Comparison of ENCODE assay signal across 8 cellular contexts in the genomic region with DNA sequence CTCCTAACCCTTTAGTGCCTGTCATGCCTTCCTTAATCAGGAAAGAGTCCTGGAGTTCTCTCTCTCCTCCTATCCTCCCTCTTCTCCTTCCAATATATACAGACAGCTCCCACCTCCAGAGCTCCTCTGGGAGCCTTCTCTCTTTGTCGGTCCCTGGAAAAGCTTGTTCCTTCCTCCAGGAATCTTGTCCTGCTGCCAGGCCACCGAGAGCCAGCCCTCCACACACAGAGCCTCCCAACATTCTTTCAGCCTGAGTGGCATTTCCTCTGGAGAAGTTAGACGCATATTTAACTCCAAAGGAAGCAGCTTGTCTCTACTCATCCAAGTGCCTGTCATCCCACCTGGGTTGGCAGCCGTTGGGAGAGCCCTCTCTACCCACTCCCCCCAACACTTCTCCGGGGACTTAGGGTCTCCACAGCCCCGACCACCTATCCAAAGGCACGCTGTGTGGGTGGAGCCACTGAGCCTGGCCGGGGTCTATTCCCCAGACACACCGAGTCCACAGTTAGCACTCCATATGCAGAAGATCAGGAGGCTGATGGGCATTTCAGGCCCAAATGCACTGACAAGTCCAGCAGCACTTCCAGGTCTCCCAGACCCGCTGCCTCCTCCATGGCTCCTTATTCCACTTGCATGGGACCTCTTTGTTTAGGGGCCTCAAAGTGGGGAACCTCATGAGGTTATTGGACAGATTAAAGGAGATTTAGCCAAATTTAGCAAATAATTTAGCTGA. TPM values are rescaled to one million over a fixed set of nuclear protein-coding genes. Genes with fewer than 3 reads are reported as not detected.
A peak's percentile ranks its signal among the peaks of the same experiment; 100 is the strongest.
DNase-seq lines count a peak whose midpoint lies in the region; ATAC-seq, FAIRE-seq and TF ChIP-seq lines count a peak whose summit lies in the region.

No MANE protein-coding gene starts in this region.

- WGBS in ovary, 3 donors = 18 to 23% (median 22%) methylated on average over 10 of the region's 10 CpGs

- no peaks in the 10 kb centered on the region for H3K36me3 ChIP-seq in SK-N-MC (ENCODE audit: insufficient read depth, low read length)
- no peaks in the 10 kb centered on the region for H3K36me3 ChIP-seq in ovary

- no peak for TF ChIP-seq EP300 in ovary (IDR thresholded peaks at IDR 0.05)

- ATAC-seq in HG03432 (IDR thresholded peaks at IDR 0.05; ENCODE audit: unreplicated experiment) = no peak

- H3K4me1 ChIP-seq in ovary (ENCODE audit: insufficient read depth) = peaks cover 38% of the 10 kb centered on the region

- TF ChIP-seq POLR2A in ovary (IDR thresholded peaks at IDR 0.05) (no peak), GM12891 (IDR thresholded peaks at IDR 0.05; ENCODE audit: low read depth, low read length) (no peak)

- peak overlapping the region; percentile 19 for H3K4me3 ChIP-seq in SK-N-MC
- no peak overlapping the region for H3K4me3 ChIP-seq in fibroblast of the aortic adventitia (ENCODE audit: low read depth, low read length)
- no peak overlapping the region for H3K4me3 ChIP-seq in ovary

- DNase-seq in DMS 273 (lab: John Stamatoyannopoulos, UW; ENCODE audit: unreplicated experiment) (peak; percentile 66), SK-N-MC (ENCODE audit: low read depth, low spot score) (no peak), fibroblast of the aortic adventitia (ENCODE audit: low read depth) (peak; percentile 93), ovary (peak; percentile 65 to 80 (median 75)), GM12891 (ENCODE audit: insufficient read length, low spot score) (no peak)
- DNase-seq in activated naive CD4-positive, alpha-beta T cell treated with Interleukin-2 at 50 U/mL for 16 hours = no peak
- DNase-seq in activated CD4-positive, alpha-beta T cell treated with anti-CD3 and anti-CD28 coated beads, Interleukin-2, amount 50 U/mL, for 1 hour = no peak

- intact Hi-C loops in ovary (cut with DNase I) = no loop called here

- H3K9me3 ChIP-seq in SK-N-MC (ENCODE audit: low read depth, low read length) (no peaks in the 10 kb centered on the region), ovary (no peaks in the 10 kb centered on the region)

- FAIRE-seq in GM12891 (lab: Jason Lieb, UNC) = no peak

- no peak for TF ChIP-seq CTCF in fibroblast of the aortic adventitia (IDR thresholded peaks at IDR 0.05; ENCODE audit: insufficient read depth, low read length)
- TF ChIP-seq CTCF in ovary (IDR thresholded peaks at IDR 0.05) = no peak

- H3K9ac ChIP-seq in SK-N-MC (ENCODE audit: insufficient read length) = no peak overlapping the region

- peak overlapping the region; percentile 40; the same call in 1 of the 2 replicates for H3K27ac ChIP-seq in SK-N-MC
- peak overlapping the region in 1 of 2 donors; percentile 2 for H3K27ac ChIP-seq in ovary

- H3K27me3 ChIP-seq in ovary = no peaks in the 10 kb centered on the region

TF ChIP-seq in GM12891, 5 proteins besides CTCF, POLR2A, EP300 and RAD21:
- TF ChIP-seq TAF1 (IDR thresholded peaks at IDR 0.05; ENCODE audit: low read depth, low read length) (no peak), POLR2AphosphoS5 (IDR thresholded peaks at IDR 0.05; ENCODE audit: low read depth, low read length) (no peak), SPI1 (IDR thresholded peaks at IDR 0.05; ENCODE audit: low read depth, low read length) (no peak), POU2F2 (IDR thresholded peaks at IDR 0.05; ENCODE audit: low read depth, low read length) (no peak), PAX5 (IDR thresholded peaks at IDR 0.05; ENCODE audit: insufficient read depth, low read length, severe bottlenecking) (no peak)

RNA-seq across cellular contexts. Expression of a gene that starts 31.1 kb away (rescaled TPM):
- 94.3 and 334 TPM in 2 replicates for total RNA-seq in fibroblast of the aortic adventitia (ENCODE audit: low replicate concordance)
- total RNA-seq in ovary = 100 to 1,000 TPM in 1 of 7 donors, 10 to 100 TPM in 6; 33.9 to 102 (median 62.8) TPM
- 100 to 1,000 TPM in 1 of 2 donors, 10 to 100 TPM in 1; 43.5 to 255 TPM for polyA plus RNA-seq in ovary
- 0.23 TPM for polyA plus RNA-seq in GM12891 (2012; ENCODE audit: low read depth, missing spikeins)

Comparison
In these comparisons a context has a peak if more than half of its experiments do, and no peak if none do; other contexts are left out.
1. DNase-seq: peak in DMS 273 (single experiment), fibroblast of the aortic adventitia (single experiment) and ovary (5 of 5); none in SK-N-MC (single experiment), activated naive CD4-positive, alpha-beta T cell treated with Interleukin-2 at 50 U/mL for 16 hours (single experiment), GM12891 (single experiment) and activated CD4-positive, alpha-beta T cell treated with anti-CD3 and anti-CD28 coated beads, Interleukin-2, amount 50 U/mL, for 1 hour (single experiment).